8 cellular contexts compared by ENCODE assay signal in genomic region chr9:113620377-113621161, GRCh38.
DNase-seq lines count a peak whose midpoint lies in the region; ATAC-seq, FAIRE-seq and TF ChIP-seq lines count a peak whose summit lies in the region.

No MANE protein-coding gene starts in this region.

- POLR2A ChIA-PET in activated CD8-positive, alpha-beta T cell treated with anti-CD3 and anti-CD28 coated beads for 36 hours (lab: Charles Lee), result interaction anchor here (0.5 to 2.0 kb wide), 3 partner anchors 10 to 474 kb away, joined by 3 to 4 read pairs (median 3); partner anchors contain the start of genes C9orf43 and POLE3
- POLR2A ChIA-PET in activated CD8-positive, alpha-beta T cell treated with anti-CD3 and anti-CD28 coated beads, Interleukin-2, amount 10 ng/mL, durations not matched to agents 7 days and 5 days (lab: Charles Lee), result no interaction called here
- POLR2A ChIA-PET in endothelial cell of umbilical vein (lab: Charles Lee), result interaction anchor here (1.7 to 4.6 kb wide), 5 partner anchors 11 to 34 kb away, joined by 7 to 45 read pairs (median 23); no protein-coding TSS in a partner anchor

- H3K36me3 ChIP-seq in NT2/D1 (ENCODE audit: insufficient read depth, insufficient read length, low read length), result no peaks in the 10 kb centered on the region
- no peaks in the 10 kb centered on the region for H3K36me3 ChIP-seq in endothelial cell of umbilical vein (ENCODE audit: control insufficient read depth in 2 of 2, extremely low read depth in 1 of 2, insufficient read depth in 2 of 2, low read length in 2 of 2)
- H3K36me3 ChIP-seq in vagina, result no peaks in the 10 kb centered on the region

- no peak for TF ChIP-seq CTCF in activated CD8-positive, alpha-beta T cell treated with anti-CD3 and anti-CD28 coated beads for 36 hours (IDR thresholded peaks at IDR 0.05)
- TF ChIP-seq CTCF in endothelial cell of umbilical vein (IDR thresholded peaks at IDR 0.05; ENCODE audit: extremely low read depth in 1 of 2, insufficient read depth in 1 of 2, low read depth in 1 of 2, low read length in 2 of 2), result no peak
- TF ChIP-seq CTCF in vagina (IDR thresholded peaks at IDR 0.05), result no peak

- H4K20me1 ChIP-seq in endothelial cell of umbilical vein (replicated peaks; ENCODE audit: control insufficient read depth, extremely low read depth, insufficient read depth, low read length), result no peaks in the 10 kb centered on the region

- CTCF ChIA-PET in activated CD8-positive, alpha-beta T cell treated with anti-CD3 and anti-CD28 coated beads for 36 hours (lab: Charles Lee), result interaction anchor here (1.3 to 2.5 kb wide), 3 partner anchors 35 to 98 kb away, joined by 3 to 6 read pairs (median 5); no protein-coding TSS in a partner anchor
- CTCF ChIA-PET in activated CD8-positive, alpha-beta T cell treated with anti-CD3 and anti-CD28 coated beads, Interleukin-2, amount 10 ng/mL, durations not matched to agents 7 days and 5 days (lab: Charles Lee), result interaction anchor here (1.2 to 1.6 kb wide), 2 partner anchors 37 to 220 kb away, joined by 4 to 5 read pairs; partner anchors contain the start of gene ALAD
- CTCF ChIA-PET in endothelial cell of umbilical vein (lab: Charles Lee), result interaction anchor here (1.0 to 5.2 kb wide), 12 partner anchors 11 to 169 kb away, joined by 3 to 50 read pairs (median 5); no protein-coding TSS in a partner anchor

- H3K9me3 ChIP-seq in NT2/D1 (ENCODE audit: insufficient read depth, low read length) (no peaks in the 10 kb centered on the region), endothelial cell of umbilical vein (replicated peaks; ENCODE audit: control insufficient read depth, insufficient read depth, low read length) (no peaks in the 10 kb centered on the region), vagina (no peaks in the 10 kb centered on the region)

- H3K4me1 Mint-ChIP-seq in activated CD8-positive, alpha-beta T cell treated with anti-CD3 and anti-CD28 coated beads for 36 hours (ENCODE audit: low read depth), result peaks cover 63% of the 10 kb centered on the region
- peaks cover 7% of the 10 kb centered on the region for H3K4me1 Mint-ChIP-seq in activated CD8-positive, alpha-beta T cell treated with anti-CD3 and anti-CD28 coated beads, Interleukin-2, amount 10 ng/mL, durations not matched to agents 7 days and 5 days (ENCODE audit: low read depth)

- intact Hi-C loops in activated CD8-positive, alpha-beta T cell treated with anti-CD3 and anti-CD28 coated beads for 36 hours (cut with micrococcal nuclease), result no loop called here
- intact Hi-C loops in endothelial cell of umbilical vein (cut with micrococcal nuclease), result loop anchor here (1.0 kb wide), 7 partner anchors 10 to 55 kb away; no protein-coding TSS in a partner anchor
- intact Hi-C loops in vagina (cut with DNase I), result no loop called here

- H2AFZ ChIP-seq in endothelial cell of umbilical vein (ENCODE audit: low read depth, low read length), result no peak overlapping the region

- peaks cover 41% of the 10 kb centered on the region for H3K4me1 ChIP-seq in NT2/D1 (ENCODE audit: insufficient read depth, insufficient read length)
- peaks cover 58% of the 10 kb centered on the region for H3K4me1 ChIP-seq in endothelial cell of umbilical vein (ENCODE audit: control insufficient read depth, extremely low read depth, insufficient read depth, low read length)
- peaks cover 46% of the 10 kb centered on the region for H3K4me1 ChIP-seq in vagina

- DNase-seq in activated CD8-positive, alpha-beta T cell treated with anti-CD3 and anti-CD28 coated beads for 36 hours, result peak; percentile 83
- DNase-seq in activated CD8-positive, alpha-beta T cell treated with anti-CD3 and anti-CD28 coated beads, Interleukin-2, amount 10 ng/mL, durations not matched to agents 7 days and 5 days, result no peak
- DNase-seq in NT2/D1 (ENCODE audit: low read depth, low spot score) (peak; percentile 86), endothelial cell of umbilical vein (ENCODE audit: low read depth, low spot score) (peak; percentile 96), mucosa of gallbladder (ENCODE audit: low spot score) (peak; percentile 92), vagina (ENCODE audit: extremely low spot score in 2 of 2) (peak in 1 of 2 donors; percentile 89)
- DNase-seq in effector CD8-positive, alpha-beta T cell (lab: John Stamatoyannopoulos, UW), result no peak

- H3K4me3 ChIP-seq in NT2/D1 (ENCODE audit: insufficient read length, low read depth), result no peak overlapping the region
- peak overlapping the region in 2 of 3 experiments; percentile 8 to 31 for H3K4me3 ChIP-seq in endothelial cell of umbilical vein (replicated peaks in 1 of 3; ENCODE audit: insufficient read depth in 1 of 3, low read depth in 1 of 3, low read length in 3 of 3)
- H3K4me3 ChIP-seq in vagina, result peak overlapping the region in 1 of 2 donors; percentile 3

- no peaks in the 10 kb centered on the region for H3K36me3 Mint-ChIP-seq in activated CD8-positive, alpha-beta T cell treated with anti-CD3 and anti-CD28 coated beads for 36 hours (ENCODE audit: low read depth)
- H3K36me3 Mint-ChIP-seq in activated CD8-positive, alpha-beta T cell treated with anti-CD3 and anti-CD28 coated beads, Interleukin-2, amount 10 ng/mL, durations not matched to agents 7 days and 5 days (ENCODE audit: low read depth), result no peaks in the 10 kb centered on the region

- peaks cover 6% of the 10 kb centered on the region for H3K27me3 Mint-ChIP-seq in activated CD8-positive, alpha-beta T cell treated with anti-CD3 and anti-CD28 coated beads for 36 hours
- H3K27me3 Mint-ChIP-seq in activated CD8-positive, alpha-beta T cell treated with anti-CD3 and anti-CD28 coated beads, Interleukin-2, amount 10 ng/mL, durations not matched to agents 7 days and 5 days (ENCODE audit: low read depth), result no peaks in the 10 kb centered on the region

- dilution Hi-C loops in endothelial cell of umbilical vein (cut with MboI; ENCODE audit: extremely low pct_ligation_motif_present, low sequenced_read_pairs), result no loop called here

- ATAC-seq in activated CD8-positive, alpha-beta T cell treated with anti-CD3 and anti-CD28 coated beads for 36 hours, result peak; percentile 17
- ATAC-seq in activated CD8-positive, alpha-beta T cell treated with anti-CD3 and anti-CD28 coated beads, Interleukin-2, amount 10 ng/mL, durations not matched to agents 7 days and 5 days, result no peak
- ATAC-seq in activated CD4-positive, CD25-positive, alpha-beta regulatory T cell treated with anti-CD3 and anti-CD28 coated beads, Interleukin-2, amount 50 U/mL, for 24 hours, result no peak

- peak overlapping the region; percentile 57 for H3K4me2 ChIP-seq in endothelial cell of umbilical vein (ENCODE audit: insufficient read depth, low read length)

- H3K79me2 ChIP-seq in endothelial cell of umbilical vein (ENCODE audit: control insufficient read depth, insufficient read depth, low read length), result peaks cover 6% of the 10 kb centered on the region

- peak; percentile 100 for FAIRE-seq in endothelial cell of umbilical vein (lab: Jason Lieb, UNC)

- H3K4me3 Mint-ChIP-seq in activated CD8-positive, alpha-beta T cell treated with anti-CD3 and anti-CD28 coated beads for 36 hours, result peak overlapping the region; percentile 10
- H3K4me3 Mint-ChIP-seq in activated CD8-positive, alpha-beta T cell treated with anti-CD3 and anti-CD28 coated beads, Interleukin-2, amount 10 ng/mL, durations not matched to agents 7 days and 5 days, result no peak overlapping the region

- H3K9ac ChIP-seq in NT2/D1 (ENCODE audit: insufficient read length, low read depth), result peak overlapping the region; percentile 68
- peak overlapping the region; percentile 94 for H3K9ac ChIP-seq in endothelial cell of umbilical vein (replicated peaks; ENCODE audit: extremely low read depth, insufficient read depth, low read length)

- TF ChIP-seq POLR2A in endothelial cell of umbilical vein (IDR thresholded peaks at IDR 0.05; ENCODE audit: low read depth, low read length) (peak; percentile 64), vagina (IDR thresholded peaks at IDR 0.05) (no peak)

- H3K9me1 ChIP-seq in endothelial cell of umbilical vein (replicated peaks; ENCODE audit: control insufficient read depth, extremely low read depth, insufficient read depth, low read length), result no peaks in the 10 kb centered on the region

- no peaks in the 10 kb centered on the region for H3K9me3 Mint-ChIP-seq in activated CD8-positive, alpha-beta T cell treated with anti-CD3 and anti-CD28 coated beads for 36 hours
- H3K9me3 Mint-ChIP-seq in activated CD8-positive, alpha-beta T cell treated with anti-CD3 and anti-CD28 coated beads, Interleukin-2, amount 10 ng/mL, durations not matched to agents 7 days and 5 days (ENCODE audit: insufficient read depth), result no peaks in the 10 kb centered on the region

- BruUV-seq in endothelial cell of umbilical vein (replicated peaks; lab: Mats Ljungman, UMichigan), result no TSS peak

- peak overlapping the region; percentile 76 for H3K27ac Mint-ChIP-seq in activated CD8-positive, alpha-beta T cell treated with anti-CD3 and anti-CD28 coated beads for 36 hours
- H3K27ac Mint-ChIP-seq in activated CD8-positive, alpha-beta T cell treated with anti-CD3 and anti-CD28 coated beads, Interleukin-2, amount 10 ng/mL, durations not matched to agents 7 days and 5 days, result no peak overlapping the region

- H3K27ac ChIP-seq in endothelial cell of umbilical vein (ENCODE audit: insufficient read depth, low read depth, low read length) (peak overlapping the region; percentile 100), vagina (peak overlapping the region; percentile 90)

- H3K27me3 ChIP-seq in NT2/D1 (ENCODE audit: insufficient read depth, insufficient read length) (no peaks in the 10 kb centered on the region), endothelial cell of umbilical vein (ENCODE audit: control insufficient read depth in 2 of 2, insufficient read depth in 2 of 2, low read length in 2 of 2) (no peaks in the 10 kb centered on the region), vagina (no peaks in the 10 kb centered on the region)

TF ChIP-seq in endothelial cell of umbilical vein, 7 proteins besides CTCF, POLR2A, EP300 and RAD21:
- TF ChIP-seq MAX (IDR thresholded peaks at IDR 0.05; ENCODE audit: insufficient read depth, insufficient read length), result peak; percentile 53
- peak; percentile 84 for TF ChIP-seq POLR2AphosphoS5 (IDR thresholded peaks at IDR 0.05; ENCODE audit: insufficient read depth, low read depth, low read length)
- no peak for TF ChIP-seq MYC (IDR thresholded peaks at IDR 0.05; ENCODE audit: low read depth, low read length)
- peak; percentile 84 for TF ChIP-seq GATA2 (IDR thresholded peaks at IDR 0.05; ENCODE audit: insufficient read depth, insufficient read length, low read depth, low read length)
- peak; percentile 95 for TF ChIP-seq JUN (IDR thresholded peaks at IDR 0.05; ENCODE audit: borderline replicate concordance, insufficient read depth, insufficient read length, low read depth)
- peak; percentile 76 for TF ChIP-seq FOS (IDR thresholded peaks at IDR 0.05; ENCODE audit: borderline replicate concordance, insufficient read depth, low read length)
- no peak for TF ChIP-seq EZH2 (IDR thresholded peaks at IDR 0.05; ENCODE audit: borderline replicate concordance, low read depth, low read length, severe bottlenecking)
TF ChIP-seq in endothelial cell of umbilical vein: peak in this region for 5.

Comparison
In these comparisons a context has a peak if more than half of its experiments do, and no peak if none do; other contexts are left out.
1. DNase-seq: peak in activated CD8-positive, alpha-beta T cell treated with anti-CD3 and anti-CD28 coated beads for 36 hours (single experiment), NT2/D1 (single experiment), endothelial cell of umbilical vein (single experiment) and mucosa of gallbladder (single experiment); none in activated CD8-positive, alpha-beta T cell treated with anti-CD3 and anti-CD28 coated beads, Interleukin-2, amount 10 ng/mL, durations not matched to agents 7 days and 5 days (single experiment) and effector CD8-positive, alpha-beta T cell (single experiment).